Comparison of ENCODE assay signal across 14 cellular contexts in genomic region chr10:48251525-48252353, GRCh38. TPM values are rescaled to one million over a fixed set of nuclear protein-coding genes. Genes with fewer than 3 reads are reported as not detected.
DNase-seq lines count a peak whose midpoint lies in the region; ATAC-seq and TF ChIP-seq lines count a peak whose summit lies in the region.
"Had no signal": no experiment of that assay in that cellular context is flagged by ENCODE, and none has a peak within 500 bp of the region (broad histone marks: within the 10 kb centered on the region; RNA-seq: fewer than 3 reads in every experiment).

No MANE protein-coding gene starts in this region.

- no peak overlapping the region for H3K27ac Mint-ChIP-seq in activated T-helper 17 cell treated with anti-CD3 and anti-CD28 coated beads, Interleukin-2, amount 50 U/mL, for 72 hours
- H3K27ac Mint-ChIP-seq in natural killer cell = no peak overlapping the region

- H3K27ac ChIP-seq in VCaP = peak overlapping the region; percentile 97
- peak overlapping the region in 2 of 4 donors; percentile 8 to 19 for H3K27ac ChIP-seq in esophagus squamous epithelium
- no peak overlapping the region for H3K27ac ChIP-seq in A673 (ENCODE audit: low read depth, low read length, poor library complexity, severe bottlenecking)
- H3K27ac ChIP-seq: coronary artery, HL-60, tibial artery had no signal

- H3K4me3 Mint-ChIP-seq in activated T-helper 17 cell treated with anti-CD3 and anti-CD28 coated beads, Interleukin-2, amount 50 U/mL, for 72 hours = no peak overlapping the region
- no peak overlapping the region for H3K4me3 Mint-ChIP-seq in natural killer cell
- H3K4me3 Mint-ChIP-seq: naive thymus-derived CD8-positive, alpha-beta T cell had no signal

- CTCF ChIA-PET in A673 (lab: Charles Lee) = no interaction called here

- H3K4me1 Mint-ChIP-seq in activated T-helper 17 cell treated with anti-CD3 and anti-CD28 coated beads, Interleukin-2, amount 50 U/mL, for 72 hours = no peaks in the 10 kb centered on the region
- peaks cover 0 to 6% of the 10 kb centered on the region in 2 donors for H3K4me1 Mint-ChIP-seq in natural killer cell

- H3K4me3 ChIP-seq in esophagus squamous epithelium (no peak overlapping the region), A673 (ENCODE audit: low read depth, low read length, poor library complexity, severe bottlenecking) (no peak overlapping the region)
- H3K4me3 ChIP-seq: coronary artery, tibial artery had no signal

- H3K27me3 Mint-ChIP-seq in activated T-helper 17 cell treated with anti-CD3 and anti-CD28 coated beads, Interleukin-2, amount 50 U/mL, for 72 hours = peaks cover 8% of the 10 kb centered on the region
- H3K27me3 Mint-ChIP-seq in natural killer cell (ENCODE audit: low read depth in 2 of 2) = peaks cover 5 to 7% of the 10 kb centered on the region in 2 donors

- no TSS peak for BruUV-seq in A673 (replicated peaks; lab: Mats Ljungman, UMichigan)

- intact Hi-C loops in esophagus squamous epithelium (cut with DNase I) = no loop called here
- intact Hi-C loops in A673 (cut with micrococcal nuclease; ENCODE audit: unreplicated experiment) = no loop called here
- intact Hi-C loops in natural killer cell (cut with micrococcal nuclease) = no loop called here

- no peak for ATAC-seq in activated T-helper 17 cell treated with anti-CD3 and anti-CD28 coated beads, Interleukin-2, amount 50 U/mL, for 72 hours (replicated peaks)
- no peak for ATAC-seq in natural killer cell
- ATAC-seq: naive thymus-derived CD8-positive, alpha-beta T cell had no signal

- no peaks in the 10 kb centered on the region for H3K9me3 Mint-ChIP-seq in activated T-helper 17 cell treated with anti-CD3 and anti-CD28 coated beads, Interleukin-2, amount 50 U/mL, for 72 hours
- H3K9me3 Mint-ChIP-seq in natural killer cell = no peaks in the 10 kb centered on the region
- H3K9me3 Mint-ChIP-seq: naive thymus-derived CD8-positive, alpha-beta T cell had no signal

- TF ChIP-seq CTCF in VCaP (conservative IDR thresholded peaks at IDR 0.05) = 0 out of 2 replicates have a peak, but pooled peaks have one; percentile 14
- TF ChIP-seq CTCF in esophagus squamous epithelium (IDR thresholded peaks at IDR 0.05) = no peak
- TF ChIP-seq CTCF in A673 (conservative IDR thresholded peaks at IDR 0.05; ENCODE audit: low read depth, low read length) = no peak
- TF ChIP-seq CTCF in natural killer cell (IDR thresholded peaks at IDR 0.05) = no peak

- H3K36me3 Mint-ChIP-seq in activated T-helper 17 cell treated with anti-CD3 and anti-CD28 coated beads, Interleukin-2, amount 50 U/mL, for 72 hours (ENCODE audit: low read depth) = no peaks in the 10 kb centered on the region
- no peaks in the 10 kb centered on the region for H3K36me3 Mint-ChIP-seq in natural killer cell
- H3K36me3 Mint-ChIP-seq: naive thymus-derived CD8-positive, alpha-beta T cell had no signal

- H3K4me1 ChIP-seq in esophagus squamous epithelium = peaks cover 0 to 36% (median 18%) of the 10 kb centered on the region in 3 donors
- peaks cover 19% of the 10 kb centered on the region for H3K4me1 ChIP-seq in A673 (ENCODE audit: insufficient read depth, low read length, poor library complexity, severe bottlenecking)
- H3K4me1 ChIP-seq: tibial artery had no signal

- POLR2A ChIA-PET in A673 (lab: Charles Lee; ENCODE audit: low non-redundant PET) = no interaction called here

- TF ChIP-seq POLR2A in esophagus squamous epithelium (IDR thresholded peaks at IDR 0.05) = no peak

- WGBS in esophagus squamous epithelium, 2 donors = 28 to 38% methylated on average over 9 of the region's 13 CpGs

- H3K27me3 ChIP-seq in esophagus squamous epithelium (no peaks in the 10 kb centered on the region), A673 (replicated peaks; ENCODE audit: insufficient read depth, low read depth, low read length, poor library complexity) (no peaks in the 10 kb centered on the region)

- H3K9me3 ChIP-seq in esophagus squamous epithelium (no peaks in the 10 kb centered on the region), A673 (ENCODE audit: low read depth, low read length, poor library complexity, severe bottlenecking) (no peaks in the 10 kb centered on the region)
- H3K9me3 ChIP-seq: tibial artery had no signal

- no peaks in the 10 kb centered on the region for H3K36me3 ChIP-seq in esophagus squamous epithelium
- H3K36me3 ChIP-seq in A673 (ENCODE audit: insufficient read depth, low read length, poor library complexity, severe bottlenecking) = no peaks in the 10 kb centered on the region
- H3K36me3 ChIP-seq: tibial artery had no signal

- DNase-seq in DMS153 (lab: John Stamatoyannopoulos, UW) = peak; percentile 92
- peak; percentile 77 for DNase-seq in NCI-H1092 treated with DMSO at 0.1 percent for 48 hours (lab: John Stamatoyannopoulos, UW)
- DNase-seq in left kidney (ENCODE audit: low read depth, low spot score) = peak; percentile 65
- no peak for DNase-seq in esophagus squamous epithelium (lab: John Stamatoyannopoulos, UW)
- DNase-seq in A673 (ENCODE audit: low spot score) = no peak
- DNase-seq in natural killer cell = no peak
- DNase-seq: hippocampal formation; naive thymus-derived CD8-positive, alpha-beta T cell; NCI-H446 treated with DMSO at 0.1 percent for 48 hours; tibial artery had no signal

RNA-seq across cellular contexts. Expression of gene FRMPD2, which starts 22.8 kb away (rescaled TPM):
- under 1 TPM in 1 of 2 donors, not detected in 1; 0.56 TPM for total RNA-seq in activated T-helper 17 cell treated with anti-CD3 and anti-CD28 coated beads, Interleukin-2, amount 50 U/mL, for 72 hours
- total RNA-seq in esophagus squamous epithelium (not detected), A673 (2021) (not detected in 2 replicates), natural killer cell (under 1 TPM in 1 of 3 donors, not detected in 2; 0.20 TPM)
- total RNA-seq: naive thymus-derived CD8-positive, alpha-beta T cell had no signal

RNA-seq across cellular contexts. Expression of gene MAPK8, which starts 54.7 kb away (rescaled TPM):
- 10 to 100 TPM; 36.4 to 41.7 TPM for total RNA-seq in activated T-helper 17 cell treated with anti-CD3 and anti-CD28 coated beads, Interleukin-2, amount 50 U/mL, for 72 hours
- total RNA-seq in esophagus squamous epithelium = 10 to 100 TPM; 27.4 to 43.5 (median 36.5) TPM
- 50.3 and 52.0 TPM in 2 replicates for total RNA-seq in A673 (2021)
- total RNA-seq in natural killer cell = 10 to 100 TPM; 37.3 to 44.5 (median 40.8) TPM

Comparison
In these comparisons a context has a peak if more than half of its experiments do, and no peak if none do; other contexts are left out.
1. DNase-seq: peak in DMS153 (single experiment), NCI-H1092 treated with DMSO at 0.1 percent for 48 hours (single experiment) and left kidney (single experiment); none in esophagus squamous epithelium (single experiment), A673 (single experiment) and natural killer cell (single experiment).